Comparison of ENCODE assay signal across 8 cellular contexts in the genomic region with DNA sequence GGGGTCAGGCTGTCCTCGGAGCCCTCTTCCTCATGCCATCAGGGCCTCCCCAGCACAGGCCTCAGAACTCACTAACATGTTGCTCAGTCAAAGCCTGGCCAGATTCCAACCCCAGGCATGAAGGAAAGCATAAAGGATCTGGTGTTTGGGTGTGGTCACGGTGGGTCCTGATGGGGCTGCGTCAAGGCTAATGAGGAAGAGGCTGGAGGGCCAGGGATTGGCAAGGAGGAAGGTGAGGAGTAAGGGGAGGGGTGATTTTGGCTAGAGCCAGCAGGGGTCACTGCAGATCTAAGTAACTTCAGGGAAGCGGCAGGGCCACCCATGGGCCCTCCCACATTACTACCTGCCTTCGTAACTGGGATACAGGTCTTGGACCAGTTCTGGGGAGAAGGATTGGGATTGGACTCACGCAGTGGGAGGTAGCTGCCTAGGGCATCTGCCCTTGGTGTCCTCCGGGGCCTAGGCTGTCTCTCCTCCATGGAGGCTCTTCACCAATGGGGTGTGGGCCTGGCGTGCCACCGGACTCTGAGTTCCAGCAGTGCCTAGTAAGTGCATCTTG.
DNase-seq lines count a peak whose midpoint lies in the region; ATAC-seq and TF ChIP-seq lines count a peak whose summit lies in the region.

No MANE protein-coding gene starts in this region.

- no peak overlapping the region for H3K4me3 Mint-ChIP-seq in activated naive CD8-positive, alpha-beta T cell treated with anti-CD3 and anti-CD28 coated beads, Interleukin-2, amount 50 U/mL, for 24 hours

- peak; percentile 69 for TF ChIP-seq CTCF in LNCAP (IDR thresholded peaks at IDR 0.05)

- peak overlapping the region; percentile 83 for H3K27ac Mint-ChIP-seq in activated naive CD8-positive, alpha-beta T cell treated with anti-CD3 and anti-CD28 coated beads, Interleukin-2, amount 50 U/mL, for 24 hours

- H3K9me3 Mint-ChIP-seq in activated naive CD8-positive, alpha-beta T cell treated with anti-CD3 and anti-CD28 coated beads, Interleukin-2, amount 50 U/mL, for 24 hours, result peaks cover under 1% of the 10 kb centered on the region

- DNase-seq in DMS153 treated with DMSO at 0.1 percent for 48 hours (lab: John Stamatoyannopoulos, UW; ENCODE audit: unreplicated experiment) (peak; percentile 24), SW480 (ENCODE audit: low spot score) (peak; percentile 75), hepatic stellate cell (ENCODE audit: low spot score) (peak; percentile 66), NCI-H446 treated with DMSO at 0.1 percent for 48 hours (lab: John Stamatoyannopoulos, UW) (no peak)
- DNase-seq in activated naive CD8-positive, alpha-beta T cell treated with anti-CD3 and anti-CD28 coated beads, Interleukin-2, amount 50 U/mL, for 24 hours, result peak; percentile 81
- peak; percentile 56 to 71 for DNase-seq in stimulated activated CD4-positive, alpha-beta T cell treated with anti-CD3 and anti-CD28 coated beads, Interleukin-15, amount 100 ng/mL, for 48 hours (ENCODE audit: low read depth in 2 of 2)

- peaks cover 44% of the 10 kb centered on the region for H3K4me1 Mint-ChIP-seq in activated naive CD8-positive, alpha-beta T cell treated with anti-CD3 and anti-CD28 coated beads, Interleukin-2, amount 50 U/mL, for 24 hours

- ATAC-seq in GM21576 (IDR thresholded peaks at IDR 0.05; ENCODE audit: unreplicated experiment), result peak; percentile 72
- ATAC-seq in activated naive CD8-positive, alpha-beta T cell treated with anti-CD3 and anti-CD28 coated beads, Interleukin-2, amount 50 U/mL, for 24 hours, result peak; percentile 70

- H3K27me3 Mint-ChIP-seq in activated naive CD8-positive, alpha-beta T cell treated with anti-CD3 and anti-CD28 coated beads, Interleukin-2, amount 50 U/mL, for 24 hours, result no peaks in the 10 kb centered on the region

- no peaks in the 10 kb centered on the region for H3K36me3 Mint-ChIP-seq in activated naive CD8-positive, alpha-beta T cell treated with anti-CD3 and anti-CD28 coated beads, Interleukin-2, amount 50 U/mL, for 24 hours (ENCODE audit: low read depth)
